Comparison of ENCODE assay signal across 1 cellular context in genomic region chr11:102139081-102139498, GRCh38.
A peak's percentile ranks its signal among the peaks of the same experiment; 100 is the strongest.
TF ChIP-seq lines count a peak whose summit lies in the region.

No MANE protein-coding gene starts in this region.

TF ChIP-seq in IMR-90, 13 proteins besides CTCF, POLR2A, EP300 and RAD21:
- TF ChIP-seq FOS (IDR thresholded peaks at IDR 0.05; ENCODE audit: low read depth, low read length): peak; percentile 49; the same call in 1 of the 2 replicates
- no peak for TF ChIP-seq ELK1 (IDR thresholded peaks at IDR 0.05; ENCODE audit: borderline replicate concordance, low read depth, low read length)
- no peak for TF ChIP-seq BHLHE40 (IDR thresholded peaks at IDR 0.05; ENCODE audit: low read depth, low read length)
- no peak for TF ChIP-seq USF2 (IDR thresholded peaks at IDR 0.05; ENCODE audit: low read depth, low read length)
- TF ChIP-seq RCOR1 (IDR thresholded peaks at IDR 0.05; ENCODE audit: insufficient replicate concordance, low read length): no peak
- no peak for TF ChIP-seq CHD1 (IDR thresholded peaks at IDR 0.05; ENCODE audit: low read depth, low read length)
- TF ChIP-seq MXI1 (IDR thresholded peaks at IDR 0.05; ENCODE audit: borderline replicate concordance, low read depth, low read length): no peak
- no peak for TF ChIP-seq SMC3 (IDR thresholded peaks at IDR 0.05; ENCODE audit: low read depth, low read length)
- TF ChIP-seq NFE2L2 (IDR thresholded peaks at IDR 0.05; ENCODE audit: low read depth, low read length): no peak
- TF ChIP-seq MAFK (IDR thresholded peaks at IDR 0.05; ENCODE audit: low read depth, low read length): peak; percentile 49; the same call in 1 of the 2 replicates
- TF ChIP-seq RFX5 (IDR thresholded peaks at IDR 0.05; ENCODE audit: low read depth, low read length): no peak
- TF ChIP-seq MAZ (IDR thresholded peaks at IDR 0.05; ENCODE audit: borderline replicate concordance, low read depth, low read length): 0 out of 2 replicates have a peak, but pooled peaks have one; percentile 23
- TF ChIP-seq CEBPB (IDR thresholded peaks at IDR 0.05; ENCODE audit: low read depth, low read length): peak; percentile 42
